28 cellular contexts compared by ENCODE assay signal in genomic region chr9:22274477-22274876, GRCh38.
"Had no signal": no experiment of that assay in that cellular context is flagged by ENCODE, and none has a peak within 500 bp of the region (broad histone marks: within the 10 kb centered on the region; RNA-seq: fewer than 3 reads in every experiment).

No MANE protein-coding gene starts in this region.

- H3K4me3 Mint-ChIP-seq: dendritic cell treated with granulocyte-macrophage colony-stimulating factor and Interleukin-4, amounts not matched to agents 40 ng/mL and 50 ng/mL, for 4 days; effector memory CD8-positive, alpha-beta T cell; endodermal cell had no signal

- DNase-seq: colonic mucosa; cortex of kidney; dermis blood vessel endothelial cell; dorsolateral prefrontal cortex; effector CD4-positive, alpha-beta T cell; effector CD8-positive, alpha-beta T cell; effector memory CD4-positive, alpha-beta T cell; effector memory CD8-positive, alpha-beta T cell; endodermal cell; erythroblast; esophagus squamous epithelium; foreskin fibroblast; foreskin keratinocyte; foreskin melanocyte; gastrocnemius medialis; glutamatergic neuron; head of caudate nucleus; heart left ventricle; heart right ventricle had no signal

- H3K36me3 ChIP-seq: colonic mucosa, esophagus muscularis mucosa, esophagus squamous epithelium, gastrocnemius medialis, gastroesophageal sphincter, heart left ventricle, heart right ventricle had no signal

- H3K27me3 ChIP-seq: colonic mucosa, esophagus muscularis mucosa, esophagus squamous epithelium, foreskin keratinocyte, gastrocnemius medialis, gastroesophageal sphincter, heart left ventricle, heart right ventricle had no signal

- H3K4me3 ChIP-seq: colonic mucosa, coronary artery, dorsolateral prefrontal cortex, esophagus muscularis mucosa, esophagus squamous epithelium, gastrocnemius medialis, gastroesophageal sphincter, heart left ventricle, heart right ventricle had no signal

- H3K9me3 ChIP-seq: colonic mucosa, esophagus muscularis mucosa, esophagus squamous epithelium, gastrocnemius medialis, gastroesophageal sphincter, heart left ventricle had no signal

- H3K9me3 Mint-ChIP-seq: dendritic cell treated with granulocyte-macrophage colony-stimulating factor and Interleukin-4, amounts not matched to agents 40 ng/mL and 50 ng/mL, for 4 days; effector memory CD8-positive, alpha-beta T cell; endodermal cell had no signal

- H3K27ac Mint-ChIP-seq: dendritic cell treated with granulocyte-macrophage colony-stimulating factor and Interleukin-4, amounts not matched to agents 40 ng/mL and 50 ng/mL, for 4 days; effector memory CD8-positive, alpha-beta T cell; endodermal cell had no signal

- ATAC-seq: effector memory CD8-positive, alpha-beta T cell; foreskin keratinocyte; gastrocnemius medialis; gastroesophageal sphincter; heart left ventricle; heart right ventricle had no signal

- FAIRE-seq: colon, endometrium, endothelial cell of umbilical vein, frontal cortex had no signal

- H3K4me1 ChIP-seq: colonic mucosa, esophagus muscularis mucosa, esophagus squamous epithelium, foreskin keratinocyte, gastrocnemius medialis, gastroesophageal sphincter, heart left ventricle, heart right ventricle had no signal

- H3K27ac ChIP-seq: colonic mucosa, coronary artery, dorsolateral prefrontal cortex, epithelial cell of prostate, esophagus muscularis mucosa, esophagus squamous epithelium, foreskin keratinocyte, gastrocnemius medialis, gastroesophageal sphincter, heart left ventricle, heart right ventricle had no signal

- H3K27me3 Mint-ChIP-seq: dendritic cell treated with granulocyte-macrophage colony-stimulating factor and Interleukin-4, amounts not matched to agents 40 ng/mL and 50 ng/mL, for 4 days had no signal

- H3K4me1 Mint-ChIP-seq: endodermal cell had no signal
